1 cellular context compared by ENCODE assay signal in the genomic region with DNA sequence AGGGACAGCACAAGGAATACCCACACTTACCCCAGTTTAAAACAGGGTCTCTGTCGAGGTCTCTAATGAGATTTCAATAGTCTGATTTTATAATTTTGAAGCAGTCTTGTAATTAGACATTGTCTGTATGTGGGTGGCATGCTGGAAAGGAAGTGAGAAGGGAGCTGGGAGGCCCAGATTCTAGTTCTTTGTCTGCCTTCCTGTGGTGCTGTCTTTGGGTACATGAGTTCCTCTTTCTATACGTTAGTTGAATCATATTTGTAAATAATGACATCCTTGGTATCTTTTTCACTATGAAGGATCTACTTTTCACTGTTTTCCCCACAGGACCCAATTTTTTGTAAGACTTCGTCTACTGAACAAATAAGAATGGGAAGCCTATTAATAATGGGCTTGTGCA.
TF ChIP-seq lines count a peak whose summit lies in the region.

No MANE protein-coding gene starts in this region.

TF ChIP-seq in GM12878, 131 proteins besides CTCF, POLR2A, EP300 and RAD21 (continued from another document and continues in another):
- TF ChIP-seq, protein P1, sequence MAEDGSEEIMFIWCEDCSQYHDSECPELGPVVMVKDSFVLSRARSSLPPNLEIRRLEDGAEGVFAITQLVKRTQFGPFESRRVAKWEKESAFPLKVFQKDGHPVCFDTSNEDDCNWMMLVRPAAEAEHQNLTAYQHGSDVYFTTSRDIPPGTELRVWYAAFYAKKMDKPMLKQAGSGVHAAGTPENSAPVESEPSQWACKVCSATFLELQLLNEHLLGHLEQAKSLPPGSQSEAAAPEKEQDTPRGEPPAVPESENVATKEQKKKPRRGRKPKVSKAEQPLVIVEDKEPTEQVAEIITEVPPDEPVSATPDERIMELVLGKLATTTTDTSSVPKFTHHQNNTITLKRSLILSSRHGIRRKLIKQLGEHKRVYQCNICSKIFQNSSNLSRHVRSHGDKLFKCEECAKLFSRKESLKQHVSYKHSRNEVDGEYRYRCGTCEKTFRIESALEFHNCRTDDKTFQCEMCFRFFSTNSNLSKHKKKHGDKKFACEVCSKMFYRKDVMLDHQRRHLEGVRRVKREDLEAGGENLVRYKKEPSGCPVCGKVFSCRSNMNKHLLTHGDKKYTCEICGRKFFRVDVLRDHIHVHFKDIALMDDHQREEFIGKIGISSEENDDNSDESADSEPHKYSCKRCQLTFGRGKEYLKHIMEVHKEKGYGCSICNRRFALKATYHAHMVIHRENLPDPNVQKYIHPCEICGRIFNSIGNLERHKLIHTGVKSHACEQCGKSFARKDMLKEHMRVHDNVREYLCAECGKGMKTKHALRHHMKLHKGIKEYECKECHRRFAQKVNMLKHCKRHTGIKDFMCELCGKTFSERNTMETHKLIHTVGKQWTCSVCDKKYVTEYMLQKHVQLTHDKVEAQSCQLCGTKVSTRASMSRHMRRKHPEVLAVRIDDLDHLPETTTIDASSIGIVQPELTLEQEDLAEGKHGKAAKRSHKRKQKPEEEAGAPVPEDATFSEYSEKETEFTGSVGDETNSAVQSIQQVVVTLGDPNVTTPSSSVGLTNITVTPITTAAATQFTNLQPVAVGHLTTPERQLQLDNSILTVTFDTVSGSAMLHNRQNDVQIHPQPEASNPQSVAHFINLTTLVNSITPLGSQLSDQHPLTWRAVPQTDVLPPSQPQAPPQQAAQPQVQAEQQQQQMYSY (CRISPR knock-in tag; IDR thresholded peaks at IDR 0.05): no peak
- TF ChIP-seq FOS (IDR thresholded peaks at IDR 0.05; ENCODE audit: borderline replicate concordance, extremely low read depth, insufficient read length) (no peak), NR2C2 (IDR thresholded peaks at IDR 0.05; ENCODE audit: borderline replicate concordance, control insufficient read depth, insufficient read length, low read depth) (no peak), BCLAF1 (IDR thresholded peaks at IDR 0.05) (no peak), CREM (IDR thresholded peaks at IDR 0.05; ENCODE audit: low read depth) (peak; percentile 90), SUZ12 (IDR thresholded peaks at IDR 0.05; ENCODE audit: unreplicated experiment) (no peak), MYB (IDR thresholded peaks at IDR 0.05; ENCODE audit: borderline replicate concordance, low read depth, low read length) (no peak), ZZZ3 (IDR thresholded peaks at IDR 0.05; ENCODE audit: control insufficient read depth, insufficient read length, low read depth) (no peak), SMARCA5 (IDR thresholded peaks at IDR 0.05) (no peak), KAT2A (conservative IDR thresholded peaks at IDR 0.05; ENCODE audit: control insufficient read depth, low read depth, low read length) (no peak), POU2F2 (IDR thresholded peaks at IDR 0.05; ENCODE audit: borderline replicate concordance, low read depth, low read length) (peak; percentile 65; the same call in 1 of the 3 replicates), CEBPB (IDR thresholded peaks at IDR 0.05; ENCODE audit: borderline replicate concordance in 1 of 2, low read depth in 2 of 2, low read length in 2 of 2) (peak in 1 of 2 experiments; percentile 61; a peak in 1 of 4 replicates), SMAD5 (IDR thresholded peaks at IDR 0.05; ENCODE audit: low read depth) (no peak), EGR1 (IDR thresholded peaks at IDR 0.05; ENCODE audit: borderline replicate concordance in 1 of 2, low read depth in 2 of 2, low read length in 2 of 2) (peak in 1 of 2 experiments; percentile 56; a peak in 1 of 3 replicates), FOXK2 (IDR thresholded peaks at IDR 0.05) (no peak), SUPT20H (IDR thresholded peaks at IDR 0.05; ENCODE audit: borderline replicate concordance, control insufficient read depth, low read depth, low read length) (no peak), TCF3 (IDR thresholded peaks at IDR 0.05; ENCODE audit: borderline replicate concordance, insufficient read depth, low read depth, low read length) (0 out of 2 replicates have a peak, but pooled peaks have one; percentile 64), BCL11A (IDR thresholded peaks at IDR 0.05; ENCODE audit: low read depth, low read length) (peak; percentile 98), JUNB (IDR thresholded peaks at IDR 0.05) (peak; percentile 97), ZNF622 (IDR thresholded peaks at IDR 0.05) (no peak), NBN (IDR thresholded peaks at IDR 0.05) (peak; percentile 56; the same call in 1 of the 2 replicates), FOXM1 (IDR thresholded peaks at IDR 0.05; ENCODE audit: low read depth, low read length) (peak; percentile 87; the same call in 1 of the 2 replicates), CBX3 (IDR thresholded peaks at IDR 0.05; ENCODE audit: borderline replicate concordance, low read depth) (no peak), DPF2 (IDR thresholded peaks at IDR 0.05) (peak; percentile 97), STAT1 (conservative IDR thresholded peaks at IDR 0.05) (no peak), CBFB (IDR thresholded peaks at IDR 0.05; ENCODE audit: low read depth) (no peak), SMAD1 (IDR thresholded peaks at IDR 0.05; ENCODE audit: low read depth, partially characterized antibody) (no peak), MTA3 (IDR thresholded peaks at IDR 0.05; ENCODE audit: borderline replicate concordance, low read length) (peak; percentile 86), TCF12 (IDR thresholded peaks at IDR 0.05; ENCODE audit: low read depth, low read length) (no peak), ATF7 (IDR thresholded peaks at IDR 0.05; ENCODE audit: low read depth) (peak; percentile 91), YY1 (IDR thresholded peaks at IDR 0.05; ENCODE audit: low read depth, low read length) (no peak), NR2C1 (IDR thresholded peaks at IDR 0.05) (no peak), BHLHE40 (IDR thresholded peaks at IDR 0.05; ENCODE audit: borderline replicate concordance in 1 of 2, low read depth in 2 of 2, low read length in 1 of 2) (no peak; a peak in 1 of 4 replicates), IKZF1 (conservative IDR thresholded peaks at IDR 0.05) (peak; percentile 90), ASH2L (IDR thresholded peaks at IDR 0.05; ENCODE audit: borderline replicate concordance, low read depth) (no peak), SIN3A (IDR thresholded peaks at IDR 0.05; ENCODE audit: low read depth, low read length) (no peak), CBX5 (IDR thresholded peaks at IDR 0.05; ENCODE audit: low read depth) (0 out of 2 replicates have a peak, but pooled peaks have one; percentile 55), EZH2 (IDR thresholded peaks at IDR 0.05; ENCODE audit: borderline replicate concordance, control insufficient read depth, low read depth, low read length) (no peak), EED (IDR thresholded peaks at IDR 0.05; ENCODE audit: low read depth) (peak; percentile 91), MEF2A (IDR thresholded peaks at IDR 0.05; ENCODE audit: insufficient read depth, low read depth, low read length) (peak; percentile 61; the same call in 1 of the 2 replicates), CHD2 (IDR thresholded peaks at IDR 0.05; ENCODE audit: borderline replicate concordance, low read depth, low read length) (no peak), NFYA (IDR thresholded peaks at IDR 0.05; ENCODE audit: borderline replicate concordance, low read depth, low read length) (no peak), SMC3 (IDR thresholded peaks at IDR 0.05; ENCODE audit: borderline replicate concordance, low read length) (no peak)
- TF ChIP-seq, protein P2, sequence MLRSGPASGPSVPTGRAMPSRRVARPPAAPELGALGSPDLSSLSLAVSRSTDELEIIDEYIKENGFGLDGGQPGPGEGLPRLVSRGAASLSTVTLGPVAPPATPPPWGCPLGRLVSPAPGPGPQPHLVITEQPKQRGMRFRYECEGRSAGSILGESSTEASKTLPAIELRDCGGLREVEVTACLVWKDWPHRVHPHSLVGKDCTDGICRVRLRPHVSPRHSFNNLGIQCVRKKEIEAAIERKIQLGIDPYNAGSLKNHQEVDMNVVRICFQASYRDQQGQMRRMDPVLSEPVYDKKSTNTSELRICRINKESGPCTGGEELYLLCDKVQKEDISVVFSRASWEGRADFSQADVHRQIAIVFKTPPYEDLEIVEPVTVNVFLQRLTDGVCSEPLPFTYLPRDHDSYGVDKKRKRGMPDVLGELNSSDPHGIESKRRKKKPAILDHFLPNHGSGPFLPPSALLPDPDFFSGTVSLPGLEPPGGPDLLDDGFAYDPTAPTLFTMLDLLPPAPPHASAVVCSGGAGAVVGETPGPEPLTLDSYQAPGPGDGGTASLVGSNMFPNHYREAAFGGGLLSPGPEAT (IDR thresholded peaks at IDR 0.05; ENCODE audit: low read depth): peak; percentile 76
- TF ChIP-seq, protein P3, sequence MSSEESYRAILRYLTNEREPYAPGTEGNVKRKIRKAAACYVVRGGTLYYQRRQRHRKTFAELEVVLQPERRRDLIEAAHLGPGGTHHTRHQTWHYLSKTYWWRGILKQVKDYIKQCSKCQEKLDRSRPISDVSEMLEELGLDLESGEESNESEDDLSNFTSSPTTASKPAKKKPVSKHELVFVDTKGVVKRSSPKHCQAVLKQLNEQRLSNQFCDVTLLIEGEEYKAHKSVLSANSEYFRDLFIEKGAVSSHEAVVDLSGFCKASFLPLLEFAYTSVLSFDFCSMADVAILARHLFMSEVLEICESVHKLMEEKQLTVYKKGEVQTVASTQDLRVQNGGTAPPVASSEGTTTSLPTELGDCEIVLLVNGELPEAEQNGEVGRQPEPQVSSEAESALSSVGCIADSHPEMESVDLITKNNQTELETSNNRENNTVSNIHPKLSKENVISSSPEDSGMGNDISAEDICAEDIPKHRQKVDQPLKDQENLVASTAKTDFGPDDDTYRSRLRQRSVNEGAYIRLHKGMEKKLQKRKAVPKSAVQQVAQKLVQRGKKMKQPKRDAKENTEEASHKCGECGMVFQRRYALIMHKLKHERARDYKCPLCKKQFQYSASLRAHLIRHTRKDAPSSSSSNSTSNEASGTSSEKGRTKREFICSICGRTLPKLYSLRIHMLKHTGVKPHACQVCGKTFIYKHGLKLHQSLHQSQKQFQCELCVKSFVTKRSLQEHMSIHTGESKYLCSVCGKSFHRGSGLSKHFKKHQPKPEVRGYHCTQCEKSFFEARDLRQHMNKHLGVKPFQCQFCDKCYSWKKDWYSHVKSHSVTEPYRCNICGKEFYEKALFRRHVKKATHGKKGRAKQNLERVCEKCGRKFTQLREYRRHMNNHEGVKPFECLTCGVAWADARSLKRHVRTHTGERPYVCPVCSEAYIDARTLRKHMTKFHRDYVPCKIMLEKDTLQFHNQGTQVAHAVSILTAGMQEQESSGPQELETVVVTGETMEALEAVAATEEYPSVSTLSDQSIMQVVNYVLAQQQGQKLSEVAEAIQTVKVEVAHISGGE (CRISPR knock-in tag; IDR thresholded peaks at IDR 0.05): no peak
- TF ChIP-seq, protein P4, sequence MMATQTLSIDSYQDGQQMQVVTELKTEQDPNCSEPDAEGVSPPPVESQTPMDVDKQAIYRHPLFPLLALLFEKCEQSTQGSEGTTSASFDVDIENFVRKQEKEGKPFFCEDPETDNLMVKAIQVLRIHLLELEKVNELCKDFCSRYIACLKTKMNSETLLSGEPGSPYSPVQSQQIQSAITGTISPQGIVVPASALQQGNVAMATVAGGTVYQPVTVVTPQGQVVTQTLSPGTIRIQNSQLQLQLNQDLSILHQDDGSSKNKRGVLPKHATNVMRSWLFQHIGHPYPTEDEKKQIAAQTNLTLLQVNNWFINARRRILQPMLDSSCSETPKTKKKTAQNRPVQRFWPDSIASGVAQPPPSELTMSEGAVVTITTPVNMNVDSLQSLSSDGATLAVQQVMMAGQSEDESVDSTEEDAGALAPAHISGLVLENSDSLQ (IDR thresholded peaks at IDR 0.05): no peak
- TF ChIP-seq, protein P5, sequence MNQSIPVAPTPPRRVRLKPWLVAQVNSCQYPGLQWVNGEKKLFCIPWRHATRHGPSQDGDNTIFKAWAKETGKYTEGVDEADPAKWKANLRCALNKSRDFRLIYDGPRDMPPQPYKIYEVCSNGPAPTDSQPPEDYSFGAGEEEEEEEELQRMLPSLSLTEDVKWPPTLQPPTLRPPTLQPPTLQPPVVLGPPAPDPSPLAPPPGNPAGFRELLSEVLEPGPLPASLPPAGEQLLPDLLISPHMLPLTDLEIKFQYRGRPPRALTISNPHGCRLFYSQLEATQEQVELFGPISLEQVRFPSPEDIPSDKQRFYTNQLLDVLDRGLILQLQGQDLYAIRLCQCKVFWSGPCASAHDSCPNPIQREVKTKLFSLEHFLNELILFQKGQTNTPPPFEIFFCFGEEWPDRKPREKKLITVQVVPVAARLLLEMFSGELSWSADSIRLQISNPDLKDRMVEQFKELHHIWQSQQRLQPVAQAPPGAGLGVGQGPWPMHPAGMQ (IDR thresholded peaks at IDR 0.05; ENCODE audit: borderline replicate concordance): no peak
- TF ChIP-seq, protein P6, sequence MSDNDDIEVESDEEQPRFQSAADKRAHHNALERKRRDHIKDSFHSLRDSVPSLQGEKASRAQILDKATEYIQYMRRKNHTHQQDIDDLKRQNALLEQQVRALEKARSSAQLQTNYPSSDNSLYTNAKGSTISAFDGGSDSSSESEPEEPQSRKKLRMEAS (IDR thresholded peaks at IDR 0.05; ENCODE audit: low read depth, low read length): no peak
